Comparison of ENCODE assay signal across 1 cellular context in the genomic region with DNA sequence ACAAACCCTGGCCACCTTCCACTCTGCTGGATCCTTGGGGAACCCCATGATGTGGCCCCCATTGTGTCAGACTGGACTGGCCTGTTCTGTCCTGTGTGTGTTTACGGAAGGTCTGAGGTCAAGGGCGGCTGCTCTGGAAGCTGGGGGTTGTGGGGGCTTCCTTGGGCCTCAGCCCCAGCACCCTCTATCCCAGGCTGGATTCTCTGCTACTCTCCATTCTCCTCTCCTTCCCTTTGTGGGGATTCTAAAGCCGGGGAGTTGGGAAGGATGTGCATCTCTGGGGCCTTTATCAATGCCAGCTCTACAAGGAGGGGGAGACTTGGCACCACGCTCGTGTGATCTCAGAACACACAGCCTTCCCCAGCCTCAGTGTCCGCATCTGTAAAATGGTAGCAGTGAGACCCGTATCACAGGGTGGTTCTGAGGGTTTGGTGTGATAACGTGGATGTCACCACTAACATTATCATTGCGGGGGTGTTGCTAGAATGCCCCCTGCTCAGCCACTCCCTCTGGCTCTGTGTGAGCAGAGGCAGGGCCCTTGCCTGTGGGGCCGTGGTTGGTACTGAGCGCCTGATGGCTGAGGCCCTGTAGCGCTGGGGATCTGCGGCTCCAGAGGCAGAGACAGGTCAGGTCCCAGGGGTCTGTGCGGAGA.
A peak's percentile ranks its signal among the peaks of the same experiment; 100 is the strongest.
TF ChIP-seq lines count a peak whose summit lies in the region.

No MANE protein-coding gene starts in this region.

TF ChIP-seq in endothelial cell of umbilical vein, 7 proteins besides CTCF, POLR2A, EP300 and RAD21:
- TF ChIP-seq JUN (IDR thresholded peaks at IDR 0.05; ENCODE audit: borderline replicate concordance, insufficient read depth, insufficient read length, low read depth) (no peak), POLR2AphosphoS5 (IDR thresholded peaks at IDR 0.05; ENCODE audit: insufficient read depth, low read depth, low read length) (peak; percentile 18)
